Comparison of ENCODE assay signal across 12 cellular contexts in genomic region chr3:112794622-112795172, GRCh38. TPM values are rescaled to one million over a fixed set of nuclear protein-coding genes. Genes with fewer than 3 reads are reported as not detected.
DNase-seq lines count a peak whose midpoint lies in the region; ATAC-seq and TF ChIP-seq lines count a peak whose summit lies in the region.
"Had no signal": no experiment of that assay in that cellular context is flagged by ENCODE, and none has a peak within 500 bp of the region (broad histone marks: within the 10 kb centered on the region; RNA-seq: fewer than 3 reads in every experiment).

No MANE protein-coding gene starts in this region.

- H2BK120ac ChIP-seq in H9 (ENCODE audit: low read depth, low read length, poor library complexity, severe bottlenecking) = no peak overlapping the region

- TF ChIP-seq POLR2A in heart left ventricle (IDR thresholded peaks at IDR 0.05) = no peak
- no peak for TF ChIP-seq POLR2A in right lobe of liver (IDR thresholded peaks at IDR 0.05)
- no peak for TF ChIP-seq POLR2A in upper lobe of left lung (IDR thresholded peaks at IDR 0.05)

- H3K23me2 ChIP-seq in H9 (ENCODE audit: insufficient read length, low read depth, low read length, poor library complexity, severe bottlenecking) = no peaks in the 10 kb centered on the region

- no peaks in the 10 kb centered on the region for H3K79me1 ChIP-seq in H9 (ENCODE audit: insufficient read depth, low read depth, low read length, poor library complexity, severe bottlenecking)

- H3K9me3 ChIP-seq in heart left ventricle (no peaks in the 10 kb centered on the region), right lobe of liver (no peaks in the 10 kb centered on the region), upper lobe of left lung (no peaks in the 10 kb centered on the region), H9 (ENCODE audit: control insufficient read depth, low read depth, low read length) (no peaks in the 10 kb centered on the region)

- POLR2A ChIA-PET in T-cell (lab: Charles Lee) = no interaction called here

- TF ChIP-seq CTCF in heart left ventricle (IDR thresholded peaks at IDR 0.05) (no peak), right lobe of liver (IDR thresholded peaks at IDR 0.05) (no peak), upper lobe of left lung (IDR thresholded peaks at IDR 0.05) (no peak), H9 (conservative IDR thresholded peaks at IDR 0.05) (no peak)

- no peak overlapping the region for H4K91ac ChIP-seq in H9 (ENCODE audit: insufficient read length, low read depth, low read length)

- no peak overlapping the region for H3K18ac ChIP-seq in H9 (ENCODE audit: insufficient read length, low read depth, low read length)

- H3K4me2 ChIP-seq in H9 (ENCODE audit: insufficient read depth, insufficient read length, low read length) = no peak overlapping the region

- H3K79me2 ChIP-seq in H9 (ENCODE audit: insufficient read depth, low read length) = no peaks in the 10 kb centered on the region

- no peak for DNase-seq in heart left ventricle
- DNase-seq in Right ventricle myocardium inferior (ENCODE audit: missing footprints) = no peak
- DNase-seq in T-cell = peak in 2 of 34 experiments; percentile 6 to 9
- no peak for DNase-seq in right lobe of liver
- no peak for DNase-seq in upper lobe of left lung
- no peak for DNase-seq in NCI-H526 (lab: John Stamatoyannopoulos, UW)
- DNase-seq in H9 = no peak
- DNase-seq: NCI-H69, T-helper 2 cell had no signal

- no peak overlapping the region for H4K5ac ChIP-seq in H9 (ENCODE audit: insufficient read length, low read depth, low read length)

- H3K27ac Mint-ChIP-seq in T-cell (peak overlapping the region; percentile 19 to 82), H9 (no peak overlapping the region)

- H3K36me3 ChIP-seq in heart left ventricle (no peaks in the 10 kb centered on the region), right lobe of liver (no peaks in the 10 kb centered on the region), upper lobe of left lung (no peaks in the 10 kb centered on the region)

- H3K36me3 Mint-ChIP-seq in T-cell (no peaks in the 10 kb centered on the region), H9 (ENCODE audit: insufficient read depth in 1 of 3, low read depth in 3 of 3) (peaks cover 0 to 8% (median 2%) of the 10 kb centered on the region in 3 experiments; a peak in 3 of 7 replicates)

- CTCF ChIA-PET in T-cell (lab: Charles Lee) = interaction anchor here in 1 of 2 donors (1.2 to 1.5 kb wide), 2 partner anchors 9 to 60 kb away, joined by 3 read pairs; no protein-coding TSS in a partner anchor

- H2BK12ac ChIP-seq in H9 (ENCODE audit: insufficient read length, low read depth, low read length) = no peak overlapping the region

- no peak overlapping the region for H2BK15ac ChIP-seq in H9 (ENCODE audit: low read depth, low read length)

- no peak overlapping the region for H3K9ac ChIP-seq in H9 (ENCODE audit: extremely low read depth, insufficient read length, low read length)

- H2AFZ ChIP-seq in H9 (ENCODE audit: low read length) = no peak overlapping the region

- H3K4me1 ChIP-seq in heart left ventricle (peaks cover 0 to 30% (median 0%) of the 10 kb centered on the region in 12 donors), right lobe of liver (no peaks in the 10 kb centered on the region), upper lobe of left lung (peaks cover 0 to 12% (median 2%) of the 10 kb centered on the region in 4 donors), H9 (ENCODE audit: insufficient read depth, low read length) (peaks cover 2% of the 10 kb centered on the region; the same call in 1 of the 2 replicates)

- no peak overlapping the region for H3K23ac ChIP-seq in H9 (ENCODE audit: insufficient read length, low read depth, low read length)

- H3K56ac ChIP-seq in H9 (ENCODE audit: insufficient read length, low read depth, low read length) = no peak overlapping the region

- H3K27ac ChIP-seq in heart left ventricle = peak overlapping the region in 2 of 12 donors; percentile 4 to 38
- H3K27ac ChIP-seq in right lobe of liver = no peak overlapping the region
- H3K27ac ChIP-seq in upper lobe of left lung = no peak overlapping the region
- no peak overlapping the region for H3K27ac ChIP-seq in H9 (ENCODE audit: insufficient read length, low read depth, low read length)

- no peaks in the 10 kb centered on the region for H3K27me3 Mint-ChIP-seq in T-cell
- H3K27me3 Mint-ChIP-seq in H9 (ENCODE audit: low read depth) = no peaks in the 10 kb centered on the region

- H4K8ac ChIP-seq in H9 (replicated peaks; ENCODE audit: insufficient read length, low read depth, low read length) = no peak overlapping the region

- 24 to 31% (median 27%) methylated on average over 6 of the region's 6 CpGs for WGBS in heart left ventricle, 4 donors
- whole genome bisulfite sequencing in right lobe of liver (ENCODE audit: insufficient coverage, low coverage, low lambda C conversion rate, missing lambda C conversion rate) = 25% methylated on average over 6 of the region's 6 CpGs
- WGBS in upper lobe of left lung, 2 donors = 23 to 40% methylated on average over 4 to 6 of the region's 6 CpGs
- WGBS in H9 (ENCODE audit: extremely low coverage, insufficient read length, low lambda C conversion rate) = no CpG with 5 or more reads among the region's 6 CpGs

- no peak overlapping the region for H3K14ac ChIP-seq in H9 (ENCODE audit: insufficient read depth, low read length)

- no peak overlapping the region for H2AK5ac ChIP-seq in H9 (ENCODE audit: insufficient read length, low read length)

- H3K4me3 Mint-ChIP-seq in T-cell = peak overlapping the region in 1 of 3 donors; percentile 49
- no peak overlapping the region for H3K4me3 Mint-ChIP-seq in H9

- intact Hi-C loops in heart left ventricle (cut with DNase I) = no loop called here
- intact Hi-C loops in Right ventricle myocardium inferior (cut with DNase I) = no loop called here
- intact Hi-C loops in right lobe of liver (cut with DNase I) = no loop called here

- H3T11ph ChIP-seq in H9 (ENCODE audit: low read length) = no peak overlapping the region

- no peak for TF ChIP-seq EP300 in upper lobe of left lung (IDR thresholded peaks at IDR 0.05)

- no peak overlapping the region for H2BK5ac ChIP-seq in H9 (ENCODE audit: insufficient read length, low read length)

- ATAC-seq in heart left ventricle = peak; percentile 20 to 67 (median 35)
- ATAC-seq in Right ventricle myocardium inferior = no peak
- ATAC-seq in T-cell (replicated peaks in 1 of 4) = peak; percentile 47 to 70 (median 56)
- peak; percentile 71 to 93 (median 80) for ATAC-seq in right lobe of liver
- ATAC-seq in upper lobe of left lung (ENCODE audit: low FRiP score in 2 of 2) = peak; percentile 57 to 60
- ATAC-seq in GM18517 (IDR thresholded peaks at IDR 0.05; ENCODE audit: unreplicated experiment) = no peak
- ATAC-seq: HCT116 had no signal

- H4K20me1 ChIP-seq in H9 (ENCODE audit: control insufficient read depth, insufficient read depth, insufficient read length) = no peaks in the 10 kb centered on the region

- H3K4ac ChIP-seq in H9 (ENCODE audit: low read depth, low read length) = no peak overlapping the region

- peaks cover 30 to 36% (median 35%) of the 10 kb centered on the region in 3 donors for H3K4me1 Mint-ChIP-seq in T-cell
- peaks cover 15 to 20% of the 10 kb centered on the region in 2 experiments for H3K4me1 Mint-ChIP-seq in H9

- no peak overlapping the region for H3K4me3 ChIP-seq in heart left ventricle
- no peak overlapping the region for H3K4me3 ChIP-seq in right lobe of liver
- no peak overlapping the region for H3K4me3 ChIP-seq in upper lobe of left lung

- no peak overlapping the region for H2BK20ac ChIP-seq in H9 (ENCODE audit: low read depth, low read length, poor library complexity, severe bottlenecking)

- no peaks in the 10 kb centered on the region for H3K9me3 Mint-ChIP-seq in T-cell
- peaks cover 0 to 10% of the 10 kb centered on the region in 2 experiments; a peak in 3 of 5 replicates for H3K9me3 Mint-ChIP-seq in H9

- H3K27me3 ChIP-seq in heart left ventricle = no peaks in the 10 kb centered on the region
- no peaks in the 10 kb centered on the region for H3K27me3 ChIP-seq in right lobe of liver
- no peaks in the 10 kb centered on the region for H3K27me3 ChIP-seq in upper lobe of left lung
- H3K27me3 ChIP-seq in H9 (ENCODE audit: insufficient read depth, low read length) = no peaks in the 10 kb centered on the region

RNA-seq across cellular contexts. Expression of gene CD200R1L, which starts 52.0 kb away (rescaled TPM):
- total RNA-seq in heart left ventricle (not detected), Right ventricle myocardium inferior (not detected), T-cell (not detected), right lobe of liver (not detected), upper lobe of left lung (not detected), H9 (2021) (not detected in 2 replicates)
- not detected for polyA plus RNA-seq in heart left ventricle
- polyA plus RNA-seq: neural cell had no signal

Comparison
In these comparisons a context has a peak if more than half of its experiments do, and no peak if none do; other contexts are left out.
1. ATAC-seq: peak in heart left ventricle (4 of 4), T-cell (4 of 4), right lobe of liver (4 of 4) and upper lobe of left lung (2 of 2); none in Right ventricle myocardium inferior (single experiment) and GM18517 (single experiment).
2. H3K27ac Mint-ChIP-seq: peak in T-cell (2 of 2); none in H9 (0 of 3).